In genomic region chr18:56532176-56532840, GRCh38 we compare ENCODE assay signal across 10 cellular contexts.
A peak's percentile ranks its signal among the peaks of the same experiment; 100 is the strongest.
DNase-seq lines count a peak whose midpoint lies in the region; ATAC-seq and TF ChIP-seq lines count a peak whose summit lies in the region.
"Had no signal": no experiment of that assay in that cellular context is flagged by ENCODE, and none has a peak within 500 bp of the region (broad histone marks: within the 10 kb centered on the region; RNA-seq: fewer than 3 reads in every experiment).

No MANE protein-coding gene starts in this region.

- H3K4me1 Mint-ChIP-seq in Calu3 (ENCODE audit: low read depth, unreplicated experiment) (no peaks in the 10 kb centered on the region), WTC11 (no peaks in the 10 kb centered on the region)

- intact Hi-C loops in Calu3 (cut with micrococcal nuclease; ENCODE audit: unreplicated experiment) = no loop called here

- no peaks in the 10 kb centered on the region for H3K4me1 ChIP-seq in Karpas-422 (ENCODE audit: low read length)
- H3K4me1 ChIP-seq: pancreas had no signal

- H3K36me3 ChIP-seq in Karpas-422 (ENCODE audit: insufficient read depth, low read length) = no peaks in the 10 kb centered on the region
- H3K36me3 ChIP-seq: pancreas had no signal

- peaks cover 2% of the 10 kb centered on the region for H3K9me3 Mint-ChIP-seq in Calu3 (ENCODE audit: low read depth, unreplicated experiment)
- H3K9me3 Mint-ChIP-seq in WTC11 = peaks cover 12% of the 10 kb centered on the region

- no peak overlapping the region for H3K9ac ChIP-seq in Karpas-422 (ENCODE audit: low read length)

- no peaks in the 10 kb centered on the region for H3K9me2 ChIP-seq in Karpas-422 (replicated peaks; ENCODE audit: insufficient read depth, low read length)

- H3K4me3 ChIP-seq in Karpas-422 (ENCODE audit: low read length) = no peak overlapping the region
- H3K4me3 ChIP-seq: pancreas had no signal

- H3K36me3 Mint-ChIP-seq in Calu3 (ENCODE audit: insufficient read depth, unreplicated experiment) = no peaks in the 10 kb centered on the region
- H3K36me3 Mint-ChIP-seq in WTC11 = peaks cover 9% of the 10 kb centered on the region

- no TSS peak for BruUV-seq in Calu3 (replicated peaks; lab: Mats Ljungman, UMichigan)

- H3K27ac ChIP-seq in Karpas-422 (ENCODE audit: low read length) = no peak overlapping the region
- H3K27ac ChIP-seq: pancreas had no signal

- no peak for TF ChIP-seq CTCF in GM20000 (IDR thresholded peaks at IDR 0.05; ENCODE audit: extremely low read depth, missing control alignments)
- TF ChIP-seq CTCF in Calu3 (IDR thresholded peaks at IDR 0.05; ENCODE audit: unreplicated experiment) = no peak
- no peak for TF ChIP-seq CTCF in WTC11 (IDR thresholded peaks at IDR 0.05)

- H3K27ac Mint-ChIP-seq in Calu3 (ENCODE audit: unreplicated experiment) = no peak overlapping the region
- no peak overlapping the region for H3K27ac Mint-ChIP-seq in WTC11

- H3K4me2 ChIP-seq in Karpas-422 (ENCODE audit: low read depth, low read length, poor library complexity, severe bottlenecking) = no peak overlapping the region

- POLR2A ChIA-PET in WTC11 (lab: Charles Lee) = no interaction called here

- ATAC-seq in GM18508 (IDR thresholded peaks at IDR 0.05; ENCODE audit: insufficient read depth, unreplicated experiment) = peak; percentile 92
- ATAC-seq in HG03175 (IDR thresholded peaks at IDR 0.05; ENCODE audit: unreplicated experiment) = peak; percentile 93
- peak; percentile 68 for ATAC-seq in esophagus mucosa
- no peak for ATAC-seq in WTC11

- DNase-seq in GM20000 (ENCODE audit: low spot score) (peak; percentile 38), Calu3 (no peak), NCI-H1105 treated with DMSO at 0.1 percent for 48 hours (lab: John Stamatoyannopoulos, UW) (no peak), WTC11 (ENCODE audit: low spot score) (no peak), Karpas-422 (no peak)
- DNase-seq: NCI-H524, pancreas had no signal

- no peaks in the 10 kb centered on the region for H3K9me3 ChIP-seq in Karpas-422 (ENCODE audit: low read length)
- H3K9me3 ChIP-seq: pancreas had no signal

- no peak overlapping the region for H2AFZ ChIP-seq in Karpas-422 (ENCODE audit: low read length)

- no peaks in the 10 kb centered on the region for H3K79me2 ChIP-seq in Karpas-422 (ENCODE audit: low read length)

- no peaks in the 10 kb centered on the region for H3K27me3 ChIP-seq in Karpas-422 (ENCODE audit: low read length)
- H3K27me3 ChIP-seq: pancreas had no signal

- peaks cover 42% of the 10 kb centered on the region for H3K27me3 Mint-ChIP-seq in Calu3 (ENCODE audit: unreplicated experiment)
- no peaks in the 10 kb centered on the region; the same call in 1 of the 2 replicates for H3K27me3 Mint-ChIP-seq in WTC11 (ENCODE audit: low read depth)

- H4K20me1 ChIP-seq in Karpas-422 (ENCODE audit: insufficient read depth, low read depth, low read length) = no peaks in the 10 kb centered on the region

- no peak overlapping the region for H3K4me3 Mint-ChIP-seq in Calu3 (ENCODE audit: low read depth, unreplicated experiment)
- no peak overlapping the region for H3K4me3 Mint-ChIP-seq in WTC11

- CTCF ChIA-PET in Calu3 (lab: Charles Lee) (no interaction called here), WTC11 (lab: Charles Lee) (no interaction called here)

TF ChIP-seq in WTC11, 78 proteins besides CTCF, POLR2A, EP300 and RAD21:
- no peak for TF ChIP-seq ZNF317 (CRISPR knock-in tag; IDR thresholded peaks at IDR 0.05; ENCODE audit: borderline replicate concordance, low read depth)
- no peak for TF ChIP-seq ZNF512 (CRISPR knock-in tag; IDR thresholded peaks at IDR 0.05; ENCODE audit: borderline replicate concordance)
- no peak for TF ChIP-seq ZMAT4 (CRISPR knock-in tag; IDR thresholded peaks at IDR 0.05)
- no peak for TF ChIP-seq ETV6 (CRISPR knock-in tag; IDR thresholded peaks at IDR 0.05)
- no peak for TF ChIP-seq ZNF232 (CRISPR knock-in tag; IDR thresholded peaks at IDR 0.05)
- TF ChIP-seq ZBTB43 (CRISPR knock-in tag; IDR thresholded peaks at IDR 0.05) = no peak
- TF ChIP-seq HMGXB4 (CRISPR knock-in tag; IDR thresholded peaks at IDR 0.05) = no peak
- no peak for TF ChIP-seq MYBL2 (CRISPR knock-in tag; IDR thresholded peaks at IDR 0.05)
- TF ChIP-seq MXD4 (CRISPR knock-in tag; IDR thresholded peaks at IDR 0.05; ENCODE audit: borderline replicate concordance) = no peak
- TF ChIP-seq KAT7 (CRISPR knock-in tag; IDR thresholded peaks at IDR 0.05; ENCODE audit: borderline replicate concordance) = no peak
- no peak for TF ChIP-seq ATF1 (CRISPR knock-in tag; IDR thresholded peaks at IDR 0.05)
- TF ChIP-seq ZNF423 (CRISPR knock-in tag; IDR thresholded peaks at IDR 0.05) = no peak
- TF ChIP-seq NR3C1 (CRISPR knock-in tag; conservative IDR thresholded peaks at IDR 0.05; ENCODE audit: low read depth) = no peak
- no peak for TF ChIP-seq RELA (CRISPR knock-in tag; IDR thresholded peaks at IDR 0.05; ENCODE audit: borderline replicate concordance)
TF ChIP-seq in WTC11: peak in this region for 0.
